Comparison of ENCODE assay signal across 8 cellular contexts in the genomic region with DNA sequence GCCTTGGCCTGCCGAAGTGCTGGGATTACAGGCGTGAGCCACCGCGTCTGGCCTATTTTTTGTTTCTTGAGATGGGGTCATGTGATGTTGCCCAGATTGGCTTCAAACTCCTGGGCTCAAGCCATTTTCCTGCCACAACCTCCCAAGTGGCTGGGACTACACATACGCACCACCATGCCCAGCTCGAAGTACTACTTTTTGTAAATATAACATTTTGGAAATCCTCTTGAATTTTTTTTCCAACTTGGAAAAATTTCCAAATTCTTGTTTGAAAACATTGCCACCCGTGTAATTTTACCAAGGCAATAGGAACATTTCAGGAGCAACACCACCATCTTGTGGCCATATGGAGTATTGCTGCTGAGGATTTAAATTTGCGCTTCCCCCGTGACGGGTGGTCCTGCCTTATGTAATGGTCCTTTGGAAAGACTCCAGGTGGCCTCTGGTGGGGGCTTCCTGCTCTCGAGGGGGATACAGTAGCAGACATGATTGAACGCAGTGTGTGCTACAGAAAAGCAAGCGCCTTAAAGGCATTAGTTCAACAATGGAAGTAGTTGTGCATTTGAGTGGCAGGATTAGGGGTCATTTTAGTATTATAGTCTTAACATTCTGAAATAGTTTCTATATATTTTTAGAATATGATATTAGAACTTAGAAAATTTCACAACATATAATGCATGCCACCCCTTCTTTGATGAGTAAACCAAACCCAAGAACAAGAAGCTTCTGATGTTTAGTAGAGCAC. TPM values are rescaled to one million over a fixed set of nuclear protein-coding genes. Genes with fewer than 3 reads are reported as not detected.
A peak's percentile ranks its signal among the peaks of the same experiment; 100 is the strongest.
DNase-seq lines count a peak whose midpoint lies in the region; ATAC-seq and TF ChIP-seq lines count a peak whose summit lies in the region.

No MANE protein-coding gene starts in this region.

- peaks cover 4% of the 10 kb centered on the region for H3K4me1 Mint-ChIP-seq in activated B cell treated with CpG ODN at 0.5 μM for 24 hours

- peaks cover 34% of the 10 kb centered on the region for H3K36me3 Mint-ChIP-seq in activated B cell treated with CpG ODN at 0.5 μM for 24 hours (ENCODE audit: low read depth)

- POLR2A ChIA-PET in activated B cell treated with CpG ODN at 0.5 μM for 24 hours (lab: Charles Lee): interaction anchor here (0.7 kb wide), 1 partner anchor 270 kb away, joined by 4 read pairs; no protein-coding TSS in a partner anchor

- TF ChIP-seq CTCF in activated B cell treated with CpG ODN at 0.5 μM for 24 hours (IDR thresholded peaks at IDR 0.05): peak; percentile 89

- no peak overlapping the region for H3K27ac Mint-ChIP-seq in activated B cell treated with CpG ODN at 0.5 μM for 24 hours

- peak; percentile 84 for DNase-seq in DMS 273 (lab: John Stamatoyannopoulos, UW; ENCODE audit: unreplicated experiment)
- no peak for DNase-seq in DMS 273 treated with DMSO at 0.1 percent for 48 hours (lab: John Stamatoyannopoulos, UW)
- DNase-seq in NCI-H1417 (lab: John Stamatoyannopoulos, UW): peak; percentile 47 to 89 (median 81)
- DNase-seq in activated B cell treated with CpG ODN at 0.5 μM for 24 hours: no peak
- peak; percentile 55 for DNase-seq in central memory CD4-positive, alpha-beta T cell
- peak; percentile 11 for DNase-seq in kidney glomerular epithelial cell (lab: John Stamatoyannopoulos, UW)
- DNase-seq in stimulated activated CD4-positive, alpha-beta T cell treated with anti-CD3 and anti-CD28 coated beads, Interleukin-2, amount 100 ng/mL, for 48 hours: peak; percentile 57 to 61

- no peaks in the 10 kb centered on the region for H3K9me3 Mint-ChIP-seq in activated B cell treated with CpG ODN at 0.5 μM for 24 hours

- H3K4me3 Mint-ChIP-seq in activated B cell treated with CpG ODN at 0.5 μM for 24 hours: no peak overlapping the region

- intact Hi-C loops in activated B cell treated with CpG ODN at 0.5 μM for 24 hours (cut with micrococcal nuclease): loop anchor here (1.0 to 10.0 kb wide), 4 partner anchors 15 to 165 kb away; partner anchors contain the start of gene SRRM2

- CTCF ChIA-PET in activated B cell treated with CpG ODN at 0.5 μM for 24 hours (lab: Charles Lee): interaction anchor here (0.7 to 2.6 kb wide), 12 partner anchors 8 to 98 kb away, joined by 3 to 12 read pairs (median 4); partner anchors contain the start of genes FLYWCH1 and FLYWCH2

- no peaks in the 10 kb centered on the region for H3K27me3 Mint-ChIP-seq in activated B cell treated with CpG ODN at 0.5 μM for 24 hours

- peak; percentile 80 for ATAC-seq in activated B cell treated with CpG ODN at 0.5 μM for 24 hours (ENCODE audit: low read depth)
- no peak for ATAC-seq in HG03159 (IDR thresholded peaks at IDR 0.05; ENCODE audit: unreplicated experiment)

RNA-seq across cellular contexts. Expression of gene FLYWCH1, which starts 8.0 kb away (rescaled TPM):
- total RNA-seq in activated B cell treated with CpG ODN at 0.5 μM for 24 hours: 53.5 and 59.9 TPM in 2 replicates

RNA-seq across cellular contexts. Expression of gene FLYWCH2, which starts 36.7 kb away (rescaled TPM):
- 19.4 and 20.3 TPM in 2 replicates for total RNA-seq in activated B cell treated with CpG ODN at 0.5 μM for 24 hours

RNA-seq across cellular contexts. Expression of gene KREMEN2, which starts 44.4 kb away (rescaled TPM):
- total RNA-seq in activated B cell treated with CpG ODN at 0.5 μM for 24 hours: 1.3 and 1.7 TPM in 2 replicates

RNA-seq across cellular contexts. Expression of gene PAQR4, which starts 49.5 kb away (rescaled TPM):
- 2.4 and 2.7 TPM in 2 replicates for total RNA-seq in activated B cell treated with CpG ODN at 0.5 μM for 24 hours

Comparison
In these comparisons a context has a peak if more than half of its experiments do, and no peak if none do; other contexts are left out.
1. DNase-seq: peak in DMS 273 (single experiment), NCI-H1417 (3 of 3), central memory CD4-positive, alpha-beta T cell (single experiment), kidney glomerular epithelial cell (single experiment) and stimulated activated CD4-positive, alpha-beta T cell treated with anti-CD3 and anti-CD28 coated beads, Interleukin-2, amount 100 ng/mL, for 48 hours (2 of 2); none in DMS 273 treated with DMSO at 0.1 percent for 48 hours (single experiment) and activated B cell treated with CpG ODN at 0.5 μM for 24 hours (single experiment).